ENCODE assay signal across 14 cellular contexts in the genomic region with DNA sequence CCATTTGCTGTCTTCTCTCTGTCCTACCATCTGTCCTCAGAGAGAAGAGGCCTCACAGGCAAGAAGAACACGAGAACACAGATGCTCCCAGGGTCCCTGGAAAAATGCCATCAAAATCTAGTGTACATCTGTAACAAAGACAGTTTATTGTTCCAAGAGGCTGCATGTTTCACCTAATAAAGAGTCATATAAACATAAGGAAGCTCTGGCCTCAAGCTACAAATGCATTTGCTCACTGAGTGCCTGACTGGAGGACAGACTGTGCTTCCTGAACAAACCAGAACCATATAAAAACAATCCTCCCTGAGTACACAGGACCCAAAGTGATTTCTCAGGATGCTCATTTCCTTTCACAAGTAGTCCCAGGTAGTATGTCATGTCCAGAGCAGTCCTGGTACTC.
A peak's percentile ranks its signal among the peaks of the same experiment; 100 is the strongest.
DNase-seq lines count a peak whose midpoint lies in the region; ATAC-seq and TF ChIP-seq lines count a peak whose summit lies in the region.
"Had no signal": no experiment of that assay in that cellular context is flagged by ENCODE, and none has a peak within 500 bp of the region (broad histone marks: within the 10 kb centered on the region; RNA-seq: fewer than 3 reads in every experiment).

No MANE protein-coding gene starts in this region.

- H3K9me3 Mint-ChIP-seq in MCF 10A (ENCODE audit: unreplicated experiment): peaks cover 2% of the 10 kb centered on the region
- H3K9me3 Mint-ChIP-seq in type B pancreatic cell: no peaks in the 10 kb centered on the region

- intact Hi-C loops in left ventricle myocardium inferior (cut with micrococcal nuclease): no loop called here
- intact Hi-C loops in MCF 10A (cut with micrococcal nuclease): loop anchor here (5.0 kb wide), 1 partner anchor 58 kb away; no protein-coding TSS in a partner anchor
- intact Hi-C loops in vagina (cut with DNase I): no loop called here

- DNase-seq in left ventricle myocardium inferior (no peak), right atrium auricular region (ENCODE audit: low spot score) (no peak), MCF 10A (ENCODE audit: unreplicated experiment) (no peak), medulla oblongata (ENCODE audit: extremely low spot score) (peak; percentile 12), vagina (ENCODE audit: extremely low spot score in 2 of 2) (no peak), islet precursor cell (no peak), type B pancreatic cell (ENCODE audit: extremely low spot score, unreplicated experiment) (no peak)
- DNase-seq: activated CD4-positive, alpha-beta T cell treated with anti-CD3 and anti-CD28 coated beads, Interleukin-2, amount 50 U/mL, for 4 hours; activated effector memory CD4-positive, alpha-beta T cell treated with anti-CD3 and anti-CD28 coated beads, Interleukin-2, amount 50 U/mL, for 16 hours; immature natural killer cell; stimulated activated CD8-positive, alpha-beta memory T cell treated with anti-CD3 and anti-CD28 coated beads, Interleukin-4, amount 100 ng/mL, for 48 hours had no signal

- no peak for TF ChIP-seq POLR2A in vagina (IDR thresholded peaks at IDR 0.05)

- H3K36me3 ChIP-seq in left ventricle myocardium inferior (no peaks in the 10 kb centered on the region), right atrium auricular region (no peaks in the 10 kb centered on the region), vagina (no peaks in the 10 kb centered on the region)
- H3K36me3 ChIP-seq: cardiac muscle cell had no signal

- H3K4me3 ChIP-seq in left ventricle myocardium inferior: no peak overlapping the region
- no peak overlapping the region for H3K4me3 ChIP-seq in right atrium auricular region
- no peak overlapping the region for H3K4me3 ChIP-seq in vagina
- H3K4me3 ChIP-seq: cardiac muscle cell had no signal

- H3K4me1 Mint-ChIP-seq in MCF 10A (ENCODE audit: insufficient read depth, unreplicated experiment) (peaks cover 40% of the 10 kb centered on the region), type B pancreatic cell (ENCODE audit: unreplicated experiment) (peaks cover 26% of the 10 kb centered on the region)

- no peak for ATAC-seq in GM21786 (IDR thresholded peaks at IDR 0.05; ENCODE audit: unreplicated experiment)

- H3K27ac Mint-ChIP-seq in MCF 10A (ENCODE audit: low read depth, unreplicated experiment) (peak overlapping the region; percentile 58), type B pancreatic cell (no peak overlapping the region)
- H3K27ac Mint-ChIP-seq: immature natural killer cell had no signal

- no TSS peak for BruUV-seq in MCF 10A (replicated peaks; lab: Mats Ljungman, UMichigan)

- H3K4me1 ChIP-seq in left ventricle myocardium inferior (peaks cover 3% of the 10 kb centered on the region), right atrium auricular region (peaks cover 0 to 13% of the 10 kb centered on the region in 2 donors), vagina (peaks cover 20% of the 10 kb centered on the region)

- CTCF ChIA-PET in MCF 10A (lab: Yijun Ruan, JAX): interaction anchor here (0.6 to 0.9 kb wide), 2 partner anchors 10 to 32 kb away, joined by 3 read pairs; no protein-coding TSS in a partner anchor

- H3K27ac ChIP-seq in left ventricle myocardium inferior (replicated peaks): peak overlapping the region; percentile 47
- H3K27ac ChIP-seq in right atrium auricular region: no peak overlapping the region
- H3K27ac ChIP-seq in vagina: peak overlapping the region; percentile 68
- H3K27ac ChIP-seq: cardiac muscle cell had no signal

- no peaks in the 10 kb centered on the region for H3K27me3 Mint-ChIP-seq in MCF 10A (ENCODE audit: insufficient read depth, unreplicated experiment)
- no peaks in the 10 kb centered on the region for H3K27me3 Mint-ChIP-seq in type B pancreatic cell

- H3K36me3 Mint-ChIP-seq in MCF 10A (ENCODE audit: insufficient read depth, unreplicated experiment) (no peaks in the 10 kb centered on the region), type B pancreatic cell (peaks cover 8% of the 10 kb centered on the region)
- H3K36me3 Mint-ChIP-seq: immature natural killer cell had no signal

- H3K27me3 ChIP-seq in left ventricle myocardium inferior (ENCODE audit: low read depth): no peaks in the 10 kb centered on the region
- H3K27me3 ChIP-seq in right atrium auricular region: no peaks in the 10 kb centered on the region
- H3K27me3 ChIP-seq in vagina: no peaks in the 10 kb centered on the region
- H3K27me3 ChIP-seq: cardiac muscle cell had no signal

- peaks cover 3% of the 10 kb centered on the region for H3K9me3 ChIP-seq in left ventricle myocardium inferior (replicated peaks)
- H3K9me3 ChIP-seq in right atrium auricular region: no peaks in the 10 kb centered on the region
- no peaks in the 10 kb centered on the region for H3K9me3 ChIP-seq in vagina

- TF ChIP-seq CTCF in left ventricle myocardium inferior (IDR thresholded peaks at IDR 0.05; ENCODE audit: borderline replicate concordance) (no peak), right atrium auricular region (IDR thresholded peaks at IDR 0.05) (no peak), MCF 10A (IDR thresholded peaks at IDR 0.05; ENCODE audit: unreplicated experiment) (no peak), vagina (IDR thresholded peaks at IDR 0.05) (no peak), type B pancreatic cell (conservative IDR thresholded peaks at IDR 0.05) (no peak)

- no peak overlapping the region for H3K4me3 Mint-ChIP-seq in MCF 10A (ENCODE audit: unreplicated experiment)
- H3K4me3 Mint-ChIP-seq in type B pancreatic cell: no peak overlapping the region
- H3K4me3 Mint-ChIP-seq: immature natural killer cell, neural crest cell had no signal

- POLR2A ChIA-PET in MCF 10A (lab: Yijun Ruan, JAX): interaction anchor here (0.8 to 1.4 kb wide), 3 partner anchors 8 to 30 kb away, joined by 3 to 4 read pairs (median 4); no protein-coding TSS in a partner anchor

Comparison
In these comparisons a context has a peak if more than half of its experiments do, and no peak if none do; other contexts are left out.
1. H3K27ac ChIP-seq: peak in left ventricle myocardium inferior (single experiment) and vagina (single experiment); none in right atrium auricular region (0 of 2).